Comparison of ENCODE assay signal across 23 cellular contexts in genomic region chr10:36280886-36281499, GRCh38.
A peak's percentile ranks its signal among the peaks of the same experiment; 100 is the strongest.
DNase-seq lines count a peak whose midpoint lies in the region; ATAC-seq, FAIRE-seq and TF ChIP-seq lines count a peak whose summit lies in the region.
"Had no signal": no experiment of that assay in that cellular context is flagged by ENCODE, and none has a peak within 500 bp of the region (broad histone marks: within the 10 kb centered on the region; RNA-seq: fewer than 3 reads in every experiment).

No MANE protein-coding gene starts in this region.

- H3K36me3 ChIP-seq in IMR-90 (ENCODE audit: control insufficient read depth, insufficient read depth, low read length) (no peaks in the 10 kb centered on the region), astrocyte (ENCODE audit: insufficient read depth, low read length) (no peaks in the 10 kb centered on the region), PC-9 (ENCODE audit: low read depth) (no peaks in the 10 kb centered on the region), heart right ventricle (no peaks in the 10 kb centered on the region)
- H3K36me3 ChIP-seq: Peyer's patch had no signal

- no peak overlapping the region for H3K4me3 Mint-ChIP-seq in astrocyte (ENCODE audit: unreplicated experiment)
- H3K4me3 Mint-ChIP-seq: CD14-positive monocyte, H9, HFFc6 had no signal

- no peaks in the 10 kb centered on the region for H3K36me3 Mint-ChIP-seq in astrocyte (ENCODE audit: low read depth, unreplicated experiment)
- H3K36me3 Mint-ChIP-seq: CD14-positive monocyte had no signal

- H3K4ac ChIP-seq in IMR-90 (ENCODE audit: low read depth, low read length) = peak overlapping the region; percentile 38; the same call in 1 of the 2 replicates

- no peaks in the 10 kb centered on the region for H3K9me2 ChIP-seq in PC-9 (ENCODE audit: insufficient read depth)

- H3K4me1 Mint-ChIP-seq in astrocyte (ENCODE audit: low read depth, unreplicated experiment) = peaks cover 27% of the 10 kb centered on the region
- H3K4me1 Mint-ChIP-seq: CD14-positive monocyte had no signal

- no peaks in the 10 kb centered on the region for H3K79me1 ChIP-seq in IMR-90 (ENCODE audit: low read depth in 1 of 2, low read length in 2 of 2)

- no peaks in the 10 kb centered on the region for H3K27me3 Mint-ChIP-seq in astrocyte (ENCODE audit: low read depth, unreplicated experiment)

- H3K4me2 ChIP-seq in A549 (peak overlapping the region; percentile 72), IMR-90 (ENCODE audit: low read depth, low read length) (no peak overlapping the region), astrocyte (ENCODE audit: low read length) (peak overlapping the region; percentile 17), PC-9 (no peak overlapping the region)

- no peak for FAIRE-seq in A549 (lab: Jason Lieb, UNC)
- no peak for FAIRE-seq in astrocyte (lab: Jason Lieb, UNC)
- FAIRE-seq: K562 had no signal

- in situ Hi-C loops in IMR-90 (cut with MboI; ENCODE audit: low sequenced_read_pairs) = no loop called here

- no peak overlapping the region for H2AK5ac ChIP-seq in IMR-90 (ENCODE audit: low read depth, low read length)

- peak; percentile 92 to 96 for ATAC-seq in A549
- ATAC-seq in IMR-90 (ENCODE audit: low read depth) = no peak; the same call in 1 of the 2 replicates
- ATAC-seq in heart right ventricle = no peak
- ATAC-seq: K562, Right ventricle myocardium inferior had no signal

- H3K56ac ChIP-seq in IMR-90 (ENCODE audit: extremely low read depth, insufficient read depth, low read length) = no peak overlapping the region; the same call in 1 of the 2 replicates

- TF ChIP-seq EP300 in A549 (IDR thresholded peaks at IDR 0.05) = peak; percentile 95; a peak in 4 of 5 replicates

- TF ChIP-seq RAD21 in A549 (conservative IDR thresholded peaks at IDR 0.05 in 1 of 2, IDR thresholded peaks at IDR 0.05 in 1 of 2) = peak in 1 of 2 experiments; percentile 69
- no peak for TF ChIP-seq RAD21 in IMR-90 (IDR thresholded peaks at IDR 0.05; ENCODE audit: low read length)

- H4K20me1 ChIP-seq in IMR-90 (ENCODE audit: insufficient read depth, low read length) = no peaks in the 10 kb centered on the region
- H4K20me1 ChIP-seq in astrocyte (ENCODE audit: insufficient read depth, low read length) = no peaks in the 10 kb centered on the region
- H4K20me1 ChIP-seq in PC-9 (ENCODE audit: insufficient read depth) = no peaks in the 10 kb centered on the region

- peaks cover 30% of the 10 kb centered on the region for H3K4me1 ChIP-seq in A549
- peaks cover 3% of the 10 kb centered on the region; the same call in 1 of the 2 replicates for H3K4me1 ChIP-seq in IMR-90 (ENCODE audit: control insufficient read depth, insufficient read depth, low read length)
- peaks cover 4% of the 10 kb centered on the region for H3K4me1 ChIP-seq in astrocyte (ENCODE audit: insufficient read depth, low read length)
- H3K4me1 ChIP-seq in PC-9 (replicated peaks; ENCODE audit: insufficient read depth) = no peaks in the 10 kb centered on the region
- H3K4me1 ChIP-seq in heart right ventricle = no peaks in the 10 kb centered on the region
- H3K4me1 ChIP-seq: Peyer's patch had no signal

- H3K79me2 ChIP-seq in astrocyte (ENCODE audit: insufficient read depth, low read length) = no peaks in the 10 kb centered on the region
- no peaks in the 10 kb centered on the region for H3K79me2 ChIP-seq in PC-9 (ENCODE audit: low read depth)

- WGBS in A549 (ENCODE audit: missing lambda C conversion rate) = 7% methylated on average over 11 of the region's 11 CpGs
- no CpG with 5 or more reads among the region's 11 CpGs for WGBS in IMR-90 (ENCODE audit: extremely low coverage in 2 of 2, insufficient read length in 1 of 2), 2 experiments
- WGBS in heart right ventricle, 2 donors = 98% methylated on average over 11 of the region's 11 CpGs

- CTCF ChIA-PET in A549 (lab: Yijun Ruan, JAX) = no interaction called here
- CTCF ChIA-PET in IMR-90 (lab: Yijun Ruan, JAX) = no interaction called here
- CTCF ChIA-PET in PC-9 (lab: Charles Lee) = no interaction called here

- H3K4me3 ChIP-seq in A549 (peak overlapping the region; percentile 13; the same call in 1 of the 3 replicates), IMR-90 (ENCODE audit: insufficient read depth, low read depth, low read length) (no peak overlapping the region), astrocyte (ENCODE audit: insufficient read depth, low read depth, low read length) (no peak overlapping the region), PC-9 (no peak overlapping the region), heart right ventricle (no peak overlapping the region)
- H3K4me3 ChIP-seq: K562, Peyer's patch, SK-N-MC had no signal

- H2AFZ ChIP-seq in IMR-90 (replicated peaks; ENCODE audit: low read length, poor library complexity) (no peak overlapping the region), astrocyte (ENCODE audit: low read depth, low read length) (no peak overlapping the region), PC-9 (no peak overlapping the region)

- dilution Hi-C loops in IMR-90 (cut with HindIII; ENCODE audit: low sequenced_read_pairs, unreplicated experiment) = no loop called here

- H4K8ac ChIP-seq in IMR-90 (ENCODE audit: low read depth in 2 of 2, low read length in 2 of 2) = no peak overlapping the region

- H3K27ac Mint-ChIP-seq in astrocyte (ENCODE audit: unreplicated experiment) = peak overlapping the region; percentile 21
- H3K27ac Mint-ChIP-seq: CD14-positive monocyte, H9, HFFc6 had no signal

- H3K27ac ChIP-seq in A549 = peak overlapping the region; percentile 83 to 85
- no peak overlapping the region for H3K27ac ChIP-seq in IMR-90 (ENCODE audit: insufficient read depth, low read length)
- H3K27ac ChIP-seq in astrocyte (ENCODE audit: low read depth, low read length) = no peak overlapping the region
- no peak overlapping the region for H3K27ac ChIP-seq in PC-9
- no peak overlapping the region for H3K27ac ChIP-seq in heart right ventricle
- H3K27ac ChIP-seq: Peyer's patch, SK-N-MC had no signal

- POLR2A ChIA-PET in A549 (lab: Yijun Ruan, JAX) (interaction anchor here (0.9 to 1.5 kb wide), 3 partner anchors 13 to 646 kb away, joined by 3 read pairs; no protein-coding TSS in a partner anchor), IMR-90 (lab: Charles Lee; ENCODE audit: unreplicated experiment) (no interaction called here), PC-9 (lab: Charles Lee; ENCODE audit: unreplicated experiment) (no interaction called here)

- H4K5ac ChIP-seq in IMR-90 (ENCODE audit: low read depth, low read length) = no peak overlapping the region

- H3K9me3 Mint-ChIP-seq in astrocyte (ENCODE audit: unreplicated experiment) = peaks cover 7% of the 10 kb centered on the region

- no peaks in the 10 kb centered on the region for H3F3A ChIP-seq in PC-9 (ENCODE audit: insufficient read depth, low read depth)

- no peak for TF ChIP-seq CTCF in A549 (IDR thresholded peaks at IDR 0.05)
- no peak for TF ChIP-seq CTCF in IMR-90 (conservative IDR thresholded peaks at IDR 0.05; ENCODE audit: low read depth, low read length)
- TF ChIP-seq CTCF in astrocyte (IDR thresholded peaks at IDR 0.05; ENCODE audit: insufficient read depth, low read depth, low read length) = no peak
- TF ChIP-seq CTCF in PC-9 (conservative IDR thresholded peaks at IDR 0.05) = no peak
- no peak for TF ChIP-seq CTCF in heart right ventricle (IDR thresholded peaks at IDR 0.05)

- intact Hi-C loops in IMR-90 (cut with micrococcal nuclease) (no loop called here), PC-9 (cut with micrococcal nuclease; ENCODE audit: unreplicated experiment) (no loop called here), heart right ventricle (cut with DNase I) (no loop called here)

- no peak overlapping the region for H3K18ac ChIP-seq in IMR-90 (ENCODE audit: low read depth, low read length)

- H3K9me3 ChIP-seq in A549 (peaks cover 20% of the 10 kb centered on the region), IMR-90 (ENCODE audit: control insufficient read depth, insufficient read depth, low read length) (no peaks in the 10 kb centered on the region; the same call in 1 of the 2 replicates), astrocyte (ENCODE audit: insufficient read depth, low read depth, low read length) (no peaks in the 10 kb centered on the region), PC-9 (ENCODE audit: insufficient read depth, low read depth) (no peaks in the 10 kb centered on the region), heart right ventricle (peaks cover 0 to 20% (median 4%) of the 10 kb centered on the region in 11 donors)

- peak overlapping the region; percentile 0; the same call in 1 of the 2 replicates for H2BK20ac ChIP-seq in IMR-90 (ENCODE audit: low read depth, low read length)

- TF ChIP-seq POLR2A in A549 (IDR thresholded peaks at IDR 0.05; ENCODE audit: low read length) (no peak), IMR-90 (IDR thresholded peaks at IDR 0.05; ENCODE audit: low read depth, low read length) (no peak)

- H3K23ac ChIP-seq in IMR-90 (ENCODE audit: low read depth, low read length) = no peak overlapping the region

- no peak overlapping the region for H2BK15ac ChIP-seq in IMR-90 (ENCODE audit: low read depth, low read length)

- H3K27me3 ChIP-seq in IMR-90 (ENCODE audit: control insufficient read depth, insufficient read depth, low read length) = no peaks in the 10 kb centered on the region
- H3K27me3 ChIP-seq in astrocyte (ENCODE audit: insufficient read depth, low read length) = no peaks in the 10 kb centered on the region
- 0 out of 2 replicates have a peak, but pooled peaks cover 6% of the 10 kb centered on the region for H3K27me3 ChIP-seq in PC-9 (ENCODE audit: insufficient read depth, low read depth)
- H3K27me3 ChIP-seq in heart right ventricle = no peaks in the 10 kb centered on the region
- H3K27me3 ChIP-seq: Peyer's patch had no signal

- no peak overlapping the region for H2AK9ac ChIP-seq in IMR-90 (replicated peaks; ENCODE audit: low read depth, low read length, poor library complexity)

- no peak overlapping the region for H2BK5ac ChIP-seq in IMR-90 (ENCODE audit: low read depth, low read length, poor library complexity, severe bottlenecking)

- BruUV-seq in IMR-90 (replicated peaks; lab: Mats Ljungman, UMichigan) = no TSS peak
- no TSS peak for BruUV-seq in PC-9 (replicated peaks; lab: Mats Ljungman, UMichigan)

- no peak overlapping the region; the same call in 1 of the 2 replicates for H2BK120ac ChIP-seq in IMR-90 (ENCODE audit: low read depth, low read length)

- no peak overlapping the region for H3K14ac ChIP-seq in IMR-90 (replicated peaks; ENCODE audit: low read depth, low read length)

- no peaks in the 10 kb centered on the region for H3K9me1 ChIP-seq in IMR-90 (ENCODE audit: insufficient read depth, low read length)

- H3K9ac ChIP-seq in IMR-90 (ENCODE audit: low read depth, low read length) (no peak overlapping the region), astrocyte (ENCODE audit: low read length) (no peak overlapping the region)

- DNase-seq in A549 (ENCODE audit: low read depth in 1 of 2, low spot score in 1 of 2) (peak; percentile 60 to 96), IMR-90 (no peak), astrocyte (ENCODE audit: low read depth) (no peak), iris pigment epithelial cell (ENCODE audit: low read depth) (peak; percentile 9), PC-9 (no peak), NCI-H1092 (lab: John Stamatoyannopoulos, UW) (no peak), heart right ventricle (no peak)
- no peak for DNase-seq in activated T-cell treated with anti-CD3 and anti-CD28 coated beads, Interleukin-2, amount 50 U/mL, for 1 hour
- DNase-seq: DMS53; H9; HFFc6; NCI-H1105; NCI-H146; NCI-H2029; NCI-H2227 treated with DMSO at 0.1 percent for 48 hours; NCI-H510A treated with DMSO at 0.1 percent for 48 hours; NCI-H748 treated with DMSO at 0.1 percent for 48 hours; NK-92 treated with Interleukin-12 subunit alpha and Interleukin-12 subunit beta, amount 100 ng/mL, for 24 hours; Peyer's patch had no signal

- peak overlapping the region; percentile 36; the same call in 1 of the 2 replicates for H4K91ac ChIP-seq in IMR-90 (ENCODE audit: insufficient read depth, low read depth, low read length)

Comparison
In these comparisons a context has a peak if more than half of its experiments do, and no peak if none do; other contexts are left out.
1. ATAC-seq: peak in A549 (2 of 2); none in IMR-90 (single experiment) and heart right ventricle (0 of 8).
2. DNase-seq: peak in A549 (2 of 2) and iris pigment epithelial cell (single experiment); none in IMR-90 (single experiment), astrocyte (single experiment), activated T-cell treated with anti-CD3 and anti-CD28 coated beads, Interleukin-2, amount 50 U/mL, for 1 hour (single experiment), PC-9 (0 of 2), NCI-H1092 (single experiment) and heart right ventricle (0 of 2).
3. H3K27ac ChIP-seq: peak in A549 (2 of 2); none in IMR-90 (single experiment), astrocyte (single experiment), PC-9 (single experiment) and heart right ventricle (0 of 10).
4. H3K4me2 ChIP-seq: peak in A549 (single experiment) and astrocyte (single experiment); none in IMR-90 (single experiment) and PC-9 (single experiment).